In the genomic region with DNA sequence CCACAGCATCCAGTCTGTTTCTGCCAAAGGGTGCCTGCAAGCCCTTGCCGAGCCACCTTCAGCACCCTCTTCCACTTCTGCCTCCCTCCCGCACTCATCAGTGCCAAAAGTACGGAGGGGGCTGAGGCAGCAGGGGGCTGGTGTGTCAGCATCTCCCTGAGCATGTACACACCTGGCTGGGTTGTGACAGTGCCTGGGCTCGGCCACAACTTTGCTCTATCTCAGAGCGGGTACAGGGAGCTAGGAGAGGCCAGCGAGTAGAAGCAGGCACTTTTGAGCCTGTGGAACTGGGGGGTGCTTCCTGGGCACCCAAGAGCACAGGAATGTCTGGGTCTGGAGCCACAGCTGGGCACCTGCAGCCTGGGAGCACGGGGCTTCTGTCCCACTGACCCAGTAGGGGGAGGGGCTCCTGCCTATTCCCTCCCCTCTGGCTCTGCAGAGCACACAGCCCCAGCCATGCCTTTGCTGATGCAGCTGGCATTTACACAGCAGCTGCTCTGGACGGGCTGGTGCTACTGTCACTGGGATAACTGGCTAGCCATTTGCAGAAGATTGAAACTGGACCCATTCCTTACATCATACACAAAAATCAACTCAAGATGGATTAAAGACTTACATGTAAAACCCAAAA, we compare ENCODE assay signal across 20 cellular contexts.
DNase-seq lines count a peak whose midpoint lies in the region; ATAC-seq, FAIRE-seq and TF ChIP-seq lines count a peak whose summit lies in the region.
"Had no signal": no experiment of that assay in that cellular context is flagged by ENCODE, and none has a peak within 500 bp of the region (broad histone marks: within the 10 kb centered on the region; RNA-seq: fewer than 3 reads in every experiment).

No MANE protein-coding gene starts in this region.

- no peak for TF ChIP-seq EP300 in H1 (IDR thresholded peaks at IDR 0.05; ENCODE audit: borderline replicate concordance in 1 of 2, low read depth in 2 of 2, low read length in 2 of 2)

- H3K79me2 ChIP-seq in H1 (ENCODE audit: control insufficient read depth in 1 of 2, insufficient read depth in 2 of 2, low read length in 2 of 2): no peaks in the 10 kb centered on the region

- no peak for DNase-seq in stimulated activated naive CD8-positive, alpha-beta T cell treated with anti-CD3 and anti-CD28 coated beads, Interleukin-15, amount 100 ng/mL, for 72 hours
- DNase-seq in stimulated activated naive CD8-positive, alpha-beta T cell treated with anti-CD3 and anti-CD28 coated beads, Interleukin-15, Interleukin-2, amounts not matched to agents 100 U/mL and 50 U/mL, for 24 hours: no peak
- DNase-seq in H1 (ENCODE audit: low read depth in 1 of 2, low spot score in 2 of 2): no peak
- DNase-seq in neuronal stem cell (ENCODE audit: low spot score): no peak
- DNase-seq in NCI-H510A treated with DMSO at 0.1 percent for 48 hours (lab: John Stamatoyannopoulos, UW): no peak
- no peak for DNase-seq in Peyer's patch
- DNase-seq: 8988T, Calu3, DMS53, MV-4-11, NCI-H1436 treated with DMSO at 0.1 percent for 48 hours, NCI-H2081, NCI-H510A, RPMI8226 had no signal

- no peak overlapping the region for H2AK5ac ChIP-seq in H1 (ENCODE audit: low read depth, low read length)
- H2AK5ac ChIP-seq in neuronal stem cell (ENCODE audit: low read depth, low read length): no peak overlapping the region

- CTCF ChIA-PET in H1 (lab: Charles Lee; ENCODE audit: partially characterized antibody): interaction anchor here (0.6 kb wide), 1 partner anchor 64 kb away, joined by 3 read pairs; no protein-coding TSS in a partner anchor

- H3K27me3 ChIP-seq in H1 (replicated peaks in 1 of 4; ENCODE audit: control insufficient read depth in 3 of 4, extremely low read depth in 1 of 4, insufficient read depth in 3 of 4, low read length in 3 of 4) (no peaks in the 10 kb centered on the region), neuronal stem cell (ENCODE audit: control insufficient read depth in 3 of 3, insufficient read depth in 3 of 3, low read depth in 1 of 3, low read length in 3 of 3) (peaks cover 0 to 3% (median 0%) of the 10 kb centered on the region in 3 experiments), Peyer's patch (no peaks in the 10 kb centered on the region)

- no peaks in the 10 kb centered on the region for H4K20me1 ChIP-seq in H1 (replicated peaks in 1 of 2; ENCODE audit: control insufficient read depth in 1 of 2, insufficient read depth in 2 of 2, low read length in 2 of 2)

- TF ChIP-seq CTCF in H1 (IDR thresholded peaks at IDR 0.05; ENCODE audit: control extremely low read depth in 1 of 3, insufficient read depth in 1 of 3, low read depth in 1 of 3, low read length in 3 of 3) (no peak), Peyer's patch (IDR thresholded peaks at IDR 0.05) (no peak)

- TF ChIP-seq RAD21 in H1 (IDR thresholded peaks at IDR 0.05 in 1 of 2, conservative IDR thresholded peaks at IDR 0.05 in 1 of 2; ENCODE audit: low read depth in 2 of 2, low read length in 2 of 2): no peak

- POLR2A ChIA-PET in H1 (lab: Charles Lee; ENCODE audit: partially characterized antibody): no interaction called here

- H2BK5ac ChIP-seq in H1 (ENCODE audit: low read depth, low read length) (no peak overlapping the region), neuronal stem cell (ENCODE audit: low read length) (no peak overlapping the region)

- H4K91ac ChIP-seq in H1 (replicated peaks; ENCODE audit: insufficient read length, low read length): no peak overlapping the region
- H4K91ac ChIP-seq in neuronal stem cell (ENCODE audit: low read depth, low read length, poor library complexity): no peak overlapping the region

- no peak for TF ChIP-seq POLR2A in H1 (IDR thresholded peaks at IDR 0.05; ENCODE audit: control extremely low read depth in 1 of 2, low read depth in 2 of 2, low read length in 2 of 2)
- TF ChIP-seq POLR2A in Peyer's patch (IDR thresholded peaks at IDR 0.05): no peak

- no peak overlapping the region for H3K27ac Mint-ChIP-seq in stimulated activated naive CD8-positive, alpha-beta T cell treated with anti-CD3 and anti-CD28 coated beads, Interleukin-15, amount 100 ng/mL, for 72 hours
- H3K27ac Mint-ChIP-seq: CD4-positive, alpha-beta memory T cell had no signal

- H3K79me1 ChIP-seq in H1 (ENCODE audit: low read depth, low read length): no peaks in the 10 kb centered on the region
- no peaks in the 10 kb centered on the region for H3K79me1 ChIP-seq in neuronal stem cell (ENCODE audit: low read depth, low read length)

- H2BK15ac ChIP-seq in H1 (ENCODE audit: low read length) (no peak overlapping the region), neuronal stem cell (ENCODE audit: low read length) (no peak overlapping the region)

- WGBS in H1 (ENCODE audit: extremely low coverage in 1 of 2, insufficient coverage in 1 of 2, insufficient read length in 1 of 2, insufficient replicate concordance in 2 of 2, low coverage in 1 of 2, low lambda C conversion rate in 2 of 2, missing lambda C conversion rate in 1 of 2), 2 experiments: 85% methylated on average over 8 of the region's 8 CpGs; no CpG with 5 or more reads in 1 of the 2 experiments
- no CpG with 5 or more reads among the region's 8 CpGs for WGBS in neuronal stem cell (ENCODE audit: extremely low coverage in 2 of 2, insufficient read length in 2 of 2, insufficient replicate concordance in 1 of 2), 2 donors

- no peak overlapping the region for H3K4me3 Mint-ChIP-seq in stimulated activated naive CD8-positive, alpha-beta T cell treated with anti-CD3 and anti-CD28 coated beads, Interleukin-15, amount 100 ng/mL, for 72 hours
- H3K4me3 Mint-ChIP-seq: CD4-positive, alpha-beta memory T cell had no signal

- no peak for FAIRE-seq in H1 (lab: Jason Lieb, UNC)
- FAIRE-seq: H54, K562 had no signal

- H3K18ac ChIP-seq in H1 (ENCODE audit: extremely low read depth, low read length) (no peak overlapping the region; the same call in 1 of the 2 replicates), neuronal stem cell (ENCODE audit: low read length) (peak overlapping the region; percentile 77)

- H3K27me3 Mint-ChIP-seq in stimulated activated naive CD8-positive, alpha-beta T cell treated with anti-CD3 and anti-CD28 coated beads, Interleukin-15, amount 100 ng/mL, for 72 hours: no peaks in the 10 kb centered on the region
- H3K27me3 Mint-ChIP-seq: CD4-positive, alpha-beta memory T cell had no signal

- H3K9me3 ChIP-seq in H1 (ENCODE audit: insufficient read depth in 2 of 2, low read depth in 1 of 2, low read length in 1 of 2) (no peaks in the 10 kb centered on the region), neuronal stem cell (replicated peaks in 1 of 2; ENCODE audit: control insufficient read depth in 2 of 2, insufficient read depth in 1 of 2, low read depth in 1 of 2, low read length in 2 of 2) (peaks cover 0 to 3% of the 10 kb centered on the region in 2 donors), Peyer's patch (no peaks in the 10 kb centered on the region)

- H3K4me1 ChIP-seq in H1 (replicated peaks in 1 of 4; ENCODE audit: control insufficient read depth in 3 of 4, insufficient read depth in 4 of 4, low read length in 3 of 4) (peaks cover 0 to 5% (median 0%) of the 10 kb centered on the region in 4 experiments; a peak in 2 of 7 replicates), neuronal stem cell (ENCODE audit: control insufficient read depth in 2 of 2, insufficient read depth in 1 of 2, low read depth in 1 of 2, low read length in 2 of 2) (no peaks in the 10 kb centered on the region), Peyer's patch (no peaks in the 10 kb centered on the region)

- 0 out of 2 replicates have a peak overlapping the region, but pooled peaks have one; percentile 9 for H2BK12ac ChIP-seq in H1 (ENCODE audit: low read depth, low read length)
- peak overlapping the region; percentile 25 for H2BK12ac ChIP-seq in neuronal stem cell (ENCODE audit: low read length)

- peak; percentile 26 for ATAC-seq in stimulated activated naive CD8-positive, alpha-beta T cell treated with anti-CD3 and anti-CD28 coated beads, Interleukin-15, amount 100 ng/mL, for 72 hours
- no peak for ATAC-seq in stimulated activated naive CD8-positive, alpha-beta T cell treated with anti-CD3 and anti-CD28 coated beads, Interleukin-15, Interleukin-2, amounts not matched to agents 100 U/mL and 50 U/mL, for 24 hours
- ATAC-seq in HG03432 (IDR thresholded peaks at IDR 0.05; ENCODE audit: unreplicated experiment): no peak
- ATAC-seq in HG02798 (IDR thresholded peaks at IDR 0.05; ENCODE audit: poor library complexity, unreplicated experiment): no peak
- ATAC-seq: K562 had no signal

- H2BK120ac ChIP-seq in H1 (replicated peaks; ENCODE audit: low read depth, low read length): no peak overlapping the region
- no peak overlapping the region for H2BK120ac ChIP-seq in neuronal stem cell (ENCODE audit: low read depth, low read length)

- no peak overlapping the region for H4K5ac ChIP-seq in H1 (ENCODE audit: insufficient read length, low read depth, low read length)

- no peak overlapping the region for H2BK20ac ChIP-seq in H1 (ENCODE audit: low read length)

- H3K23me2 ChIP-seq in H1 (ENCODE audit: low read depth, low read length): no peaks in the 10 kb centered on the region

- H3K9ac ChIP-seq in H1 (replicated peaks in 1 of 4; ENCODE audit: extremely low read depth in 1 of 4, low read depth in 3 of 4, low read length in 3 of 4) (no peak overlapping the region), neuronal stem cell (ENCODE audit: low read depth, low read length, poor library complexity) (no peak overlapping the region)

- no peak overlapping the region for H3K27ac ChIP-seq in H1 (ENCODE audit: low read depth, low read length)
- H3K27ac ChIP-seq in neuronal stem cell (replicated peaks; ENCODE audit: low read length): no peak overlapping the region
- H3K27ac ChIP-seq in Peyer's patch: no peak overlapping the region
- H3K27ac ChIP-seq: SK-N-MC had no signal

- H3K36me3 ChIP-seq in H1 (ENCODE audit: control insufficient read depth in 2 of 4, insufficient read depth in 4 of 4, low read length in 3 of 4) (no peaks in the 10 kb centered on the region), neuronal stem cell (replicated peaks in 1 of 2; ENCODE audit: control insufficient read depth in 2 of 2, insufficient read depth in 2 of 2, low read length in 2 of 2) (no peaks in the 10 kb centered on the region), Peyer's patch (no peaks in the 10 kb centered on the region)

- H3K9me3 Mint-ChIP-seq in stimulated activated naive CD8-positive, alpha-beta T cell treated with anti-CD3 and anti-CD28 coated beads, Interleukin-15, amount 100 ng/mL, for 72 hours: no peaks in the 10 kb centered on the region

- H3K4me1 Mint-ChIP-seq in stimulated activated naive CD8-positive, alpha-beta T cell treated with anti-CD3 and anti-CD28 coated beads, Interleukin-15, amount 100 ng/mL, for 72 hours: no peaks in the 10 kb centered on the region
- H3K4me1 Mint-ChIP-seq: CD4-positive, alpha-beta memory T cell had no signal

- H4K8ac ChIP-seq in H1 (ENCODE audit: extremely low read depth, insufficient read depth, low read length) (peak overlapping the region; percentile 31; the same call in 1 of the 2 replicates), neuronal stem cell (ENCODE audit: low read depth, low read length) (peak overlapping the region; percentile 70)

- H3K56ac ChIP-seq in H1 (replicated peaks; ENCODE audit: insufficient read length, low read depth, low read length): no peak overlapping the region

- no peak overlapping the region for H3K14ac ChIP-seq in H1 (ENCODE audit: insufficient read length)
- H3K14ac ChIP-seq in neuronal stem cell (ENCODE audit: low read length): peak overlapping the region; percentile 71

- H3K4ac ChIP-seq in H1 (replicated peaks; ENCODE audit: insufficient read length, low read depth, low read length): no peak overlapping the region
- H3K4ac ChIP-seq in neuronal stem cell (ENCODE audit: low read length): no peak overlapping the region

- H2AFZ ChIP-seq in H1 (ENCODE audit: low read length) (peak overlapping the region; percentile 0; the same call in 1 of the 2 replicates), neuronal stem cell (ENCODE audit: low read length) (no peak overlapping the region)

- H3K23ac ChIP-seq in H1 (ENCODE audit: insufficient read length): no peak overlapping the region
- no peak overlapping the region for H3K23ac ChIP-seq in neuronal stem cell (ENCODE audit: low read depth, low read length, poor library complexity)

- H3K4me2 ChIP-seq in H1 (ENCODE audit: insufficient read depth in 1 of 2, low read depth in 2 of 2, low read length in 2 of 2) (no peak overlapping the region), neuronal stem cell (ENCODE audit: insufficient read depth, low read length, poor library complexity, severe bottlenecking) (no peak overlapping the region)

- H3K4me3 ChIP-seq in H1 (ENCODE audit: extremely low read depth in 1 of 4, insufficient read depth in 2 of 4, low read depth in 3 of 4, low read length in 4 of 4): no peak overlapping the region
- H3K4me3 ChIP-seq in neuronal stem cell (ENCODE audit: low read length in 2 of 2): peak overlapping the region in 1 of 2 donors; percentile 0
- H3K4me3 ChIP-seq in Peyer's patch: no peak overlapping the region
- H3K4me3 ChIP-seq: K562, SK-N-MC had no signal
